ENCODE assay signal across 17 cellular contexts in genomic region chr17:41377546-41377945, GRCh38. TPM values are rescaled to one million over a fixed set of nuclear protein-coding genes. Genes with fewer than 3 reads are reported as not detected.
A peak's percentile ranks its signal among the peaks of the same experiment; 100 is the strongest.
DNase-seq lines count a peak whose midpoint lies in the region; ATAC-seq, FAIRE-seq and TF ChIP-seq lines count a peak whose summit lies in the region.
"Had no signal": no experiment of that assay in that cellular context is flagged by ENCODE, and none has a peak within 500 bp of the region (broad histone marks: within the 10 kb centered on the region; RNA-seq: fewer than 3 reads in every experiment).

No MANE protein-coding gene starts in this region.

- H3K4me3 ChIP-seq in astrocyte (ENCODE audit: insufficient read depth, low read depth, low read length) (no peak overlapping the region), foreskin fibroblast (ENCODE audit: low read depth in 1 of 2, low read length in 2 of 2) (no peak overlapping the region), uterus (no peak overlapping the region), upper lobe of right lung (no peak overlapping the region)

- H3K27ac Mint-ChIP-seq in astrocyte (ENCODE audit: unreplicated experiment), result no peak overlapping the region
- no peak overlapping the region for H3K27ac Mint-ChIP-seq in osteocyte (ENCODE audit: unreplicated experiment)
- H3K27ac Mint-ChIP-seq: T-helper 1 cell treated with Interleukin-12 subunit alpha and Interleukin-12 subunit beta and Interleukin-4 antibody, amounts not matched to agents 30 μg/mL and 1 μg/mL, for 36 hours had no signal

- peak overlapping the region; percentile 33 for H2AFZ ChIP-seq in astrocyte (ENCODE audit: low read depth, low read length)

- H3K27me3 ChIP-seq in astrocyte (ENCODE audit: insufficient read depth, low read length) (no peaks in the 10 kb centered on the region), uterus (no peaks in the 10 kb centered on the region), upper lobe of right lung (no peaks in the 10 kb centered on the region)

- H3K4me1 Mint-ChIP-seq in astrocyte (ENCODE audit: low read depth, unreplicated experiment) (peaks cover 8% of the 10 kb centered on the region), osteocyte (ENCODE audit: unreplicated experiment) (peaks cover 11% of the 10 kb centered on the region)

- TF ChIP-seq CTCF in astrocyte (IDR thresholded peaks at IDR 0.05; ENCODE audit: insufficient read depth, low read depth, low read length), result no peak
- TF ChIP-seq CTCF in foreskin fibroblast (IDR thresholded peaks at IDR 0.05; ENCODE audit: low read depth, low read length), result no peak
- no peak for TF ChIP-seq CTCF in uterus (IDR thresholded peaks at IDR 0.05)
- no peak for TF ChIP-seq CTCF in upper lobe of right lung (IDR thresholded peaks at IDR 0.05)
- TF ChIP-seq CTCF in osteocyte (IDR thresholded peaks at IDR 0.05), result no peak

- H3K36me3 ChIP-seq in astrocyte (ENCODE audit: insufficient read depth, low read length) (no peaks in the 10 kb centered on the region), uterus (no peaks in the 10 kb centered on the region), upper lobe of right lung (no peaks in the 10 kb centered on the region)

- DNase-seq in HCEC 1CT, result peak; percentile 28
- no peak for DNase-seq in astrocyte (ENCODE audit: low read depth)
- peak; percentile 33 to 43 for DNase-seq in foreskin fibroblast
- DNase-seq in uterus, result no peak
- no peak for DNase-seq in stimulated activated CD4-positive, alpha-beta T cell treated with anti-CD3 and anti-CD28 coated beads, Interleukin-2, amount 100 ng/mL, for 24 hours
- no peak for DNase-seq in upper lobe of right lung
- DNase-seq in osteocyte (ENCODE audit: extremely low spot score, unreplicated experiment), result no peak
- DNase-seq: COR-L47, GOT3, NCI-H510A treated with DMSO at 0.1 percent for 48 hours had no signal

- H3K27ac ChIP-seq in astrocyte (ENCODE audit: low read depth, low read length) (no peak overlapping the region), uterus (peak overlapping the region; percentile 3 to 25), upper lobe of right lung (no peak overlapping the region)
- H3K27ac ChIP-seq: VCaP had no signal

- TF ChIP-seq POLR2A in uterus (IDR thresholded peaks at IDR 0.05), result no peak

- H3K36me3 Mint-ChIP-seq in astrocyte (ENCODE audit: low read depth, unreplicated experiment) (no peaks in the 10 kb centered on the region), osteocyte (ENCODE audit: unreplicated experiment) (no peaks in the 10 kb centered on the region)

- H3K9ac ChIP-seq in astrocyte (ENCODE audit: low read length), result no peak overlapping the region

- ATAC-seq in upper lobe of right lung, result no peak
- ATAC-seq: Right ventricle myocardium inferior had no signal

- intact Hi-C loops in uterus (cut with DNase I; ENCODE audit: low total_unique reads) (no loop called here), upper lobe of right lung (cut with DNase I) (no loop called here)

- H3K9me3 ChIP-seq in astrocyte (ENCODE audit: insufficient read depth, low read depth, low read length), result no peaks in the 10 kb centered on the region
- H3K9me3 ChIP-seq in uterus, result no peaks in the 10 kb centered on the region
- no peaks in the 10 kb centered on the region for H3K9me3 ChIP-seq in upper lobe of right lung

- H3K9me3 Mint-ChIP-seq in astrocyte (ENCODE audit: unreplicated experiment) (peaks cover 24% of the 10 kb centered on the region), osteocyte (ENCODE audit: unreplicated experiment) (no peaks in the 10 kb centered on the region)
- H3K9me3 Mint-ChIP-seq: T-helper 1 cell treated with Interleukin-12 subunit alpha and Interleukin-12 subunit beta and Interleukin-4 antibody, amounts not matched to agents 30 μg/mL and 1 μg/mL, for 36 hours had no signal

- H4K20me1 ChIP-seq in astrocyte (ENCODE audit: insufficient read depth, low read length), result no peaks in the 10 kb centered on the region

- H3K4me1 ChIP-seq in astrocyte (ENCODE audit: insufficient read depth, low read length), result peaks cover 10% of the 10 kb centered on the region
- H3K4me1 ChIP-seq in uterus, result no peaks in the 10 kb centered on the region
- H3K4me1 ChIP-seq in upper lobe of right lung, result no peaks in the 10 kb centered on the region

- H3K79me2 ChIP-seq in astrocyte (ENCODE audit: insufficient read depth, low read length), result no peaks in the 10 kb centered on the region

- FAIRE-seq in astrocyte (lab: Jason Lieb, UNC), result peak; percentile 37
- FAIRE-seq: endometrium had no signal

- H3K4me2 ChIP-seq in astrocyte (ENCODE audit: low read length), result no peak overlapping the region

- H3K27me3 Mint-ChIP-seq in astrocyte (ENCODE audit: low read depth, unreplicated experiment) (peaks cover 13% of the 10 kb centered on the region), osteocyte (ENCODE audit: unreplicated experiment) (no peaks in the 10 kb centered on the region)

- H3K4me3 Mint-ChIP-seq in astrocyte (ENCODE audit: unreplicated experiment) (no peak overlapping the region), osteocyte (ENCODE audit: unreplicated experiment) (no peak overlapping the region)
- H3K4me3 Mint-ChIP-seq: T-helper 1 cell treated with Interleukin-12 subunit alpha and Interleukin-12 subunit beta and Interleukin-4 antibody, amounts not matched to agents 30 μg/mL and 1 μg/mL, for 36 hours had no signal

RNA-seq across cellular contexts. Expression of gene KRT34, which starts 4.6 kb away (rescaled TPM):
- total RNA-seq in astrocyte, result not detected in 2 replicates
- under 1 TPM in 1 of 4 donors, not detected in 3; 0.28 TPM for total RNA-seq in uterus
- not detected for total RNA-seq in upper lobe of right lung
- not detected in 2 replicates for total RNA-seq in osteocyte
- total RNA-seq: mucosa of gallbladder, Right ventricle myocardium inferior had no signal

RNA-seq across cellular contexts. Expression of gene KRT33B, which starts 7.9 kb away (rescaled TPM):
- total RNA-seq in astrocyte (not detected in 2 replicates), uterus (not detected), upper lobe of right lung (not detected), osteocyte (not detected in 2 replicates)
- total RNA-seq: mucosa of gallbladder, Right ventricle myocardium inferior, temporal lobe had no signal

RNA-seq across cellular contexts. Expression of gene KRT31, which starts 19.9 kb away (rescaled TPM):
- not detected in 2 replicates for total RNA-seq in astrocyte
- not detected for total RNA-seq in uterus
- total RNA-seq in upper lobe of right lung, result not detected
- not detected in 2 replicates for total RNA-seq in osteocyte
- total RNA-seq: mucosa of gallbladder, Right ventricle myocardium inferior had no signal

RNA-seq across cellular contexts. Expression of gene KRT33A, which starts 26.9 kb away (rescaled TPM):
- total RNA-seq in astrocyte (not detected in 2 replicates), uterus (not detected), upper lobe of right lung (not detected), osteocyte (not detected in 2 replicates)
- total RNA-seq: mucosa of gallbladder, Right ventricle myocardium inferior, temporal lobe had no signal

RNA-seq across cellular contexts. Expression of gene KRT37, which starts 46.8 kb away (rescaled TPM):
- total RNA-seq in astrocyte (not detected in 2 replicates), uterus (not detected), upper lobe of right lung (not detected), osteocyte (not detected in 2 replicates)
- total RNA-seq: lower leg skin, mucosa of gallbladder, Right ventricle myocardium inferior, temporal lobe had no signal

Comparison
In these comparisons a context has a peak if more than half of its experiments do, and no peak if none do; other contexts are left out.
1. DNase-seq: peak in HCEC 1CT (single experiment) and foreskin fibroblast (2 of 2); none in astrocyte (single experiment), uterus (0 of 2), stimulated activated CD4-positive, alpha-beta T cell treated with anti-CD3 and anti-CD28 coated beads, Interleukin-2, amount 100 ng/mL, for 24 hours (0 of 2), upper lobe of right lung (single experiment) and osteocyte (single experiment).
2. H3K27ac ChIP-seq: peak in uterus (2 of 2); none in astrocyte (single experiment) and upper lobe of right lung (single experiment).